17 cellular contexts compared by ENCODE assay signal in the genomic region with DNA sequence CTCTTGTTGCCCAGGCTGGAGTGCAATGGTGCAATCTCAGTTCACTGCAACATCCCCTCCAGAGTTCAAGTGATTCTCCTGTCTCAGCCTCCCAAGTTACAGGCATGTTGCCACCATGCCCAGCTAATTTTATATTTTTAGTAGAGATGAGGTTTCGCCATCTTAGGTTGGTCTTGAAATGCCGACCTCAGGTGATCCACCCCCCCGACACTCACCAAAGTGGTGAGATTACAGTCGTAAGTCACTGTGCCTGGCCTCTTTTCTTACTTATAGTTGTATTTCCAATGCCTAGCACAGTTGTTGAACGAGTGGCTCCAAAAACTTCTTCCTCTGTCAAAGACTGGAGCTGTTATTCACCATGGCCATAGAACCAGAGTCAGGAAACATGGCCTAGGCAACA. TPM values are rescaled to one million over a fixed set of nuclear protein-coding genes. Genes with fewer than 3 reads are reported as not detected.
DNase-seq lines count a peak whose midpoint lies in the region; ATAC-seq and TF ChIP-seq lines count a peak whose summit lies in the region.
"Had no signal": no experiment of that assay in that cellular context is flagged by ENCODE, and none has a peak within 500 bp of the region (broad histone marks: within the 10 kb centered on the region; RNA-seq: fewer than 3 reads in every experiment).

No MANE protein-coding gene starts in this region.

- no peak overlapping the region for H3K4me3 ChIP-seq in BLaER1 treated with 17β-estradiol and CSF1 and Interleukin-3, amounts not matched to agents 10 nM and 100 nM
- no peak overlapping the region for H3K4me3 ChIP-seq in neutrophil (ENCODE audit: low read depth in 1 of 2, low read length in 1 of 2)
- no peak overlapping the region for H3K4me3 ChIP-seq in coronary artery
- H3K4me3 ChIP-seq: colonic mucosa, MG63, transverse colon had no signal

- intact Hi-C loops in activated CD8-positive, alpha-beta T cell treated with anti-CD3 and anti-CD28 coated beads for 36 hours (cut with micrococcal nuclease), result loop anchor here (5.0 to 10.0 kb wide), 2 partner anchors 42 to 80 kb away; no protein-coding TSS in a partner anchor

- no peak overlapping the region for H3K9ac ChIP-seq in BLaER1 treated with 17β-estradiol and CSF1 and Interleukin-3, amounts not matched to agents 10 nM and 100 nM

- TF ChIP-seq CTCF in activated CD8-positive, alpha-beta T cell treated with anti-CD3 and anti-CD28 coated beads for 36 hours (IDR thresholded peaks at IDR 0.05), result no peak
- no peak for TF ChIP-seq CTCF in neutrophil (IDR thresholded peaks at IDR 0.05)
- TF ChIP-seq CTCF in coronary artery (IDR thresholded peaks at IDR 0.05), result no peak

- peak overlapping the region in 6 of 11 experiments; percentile 1 to 50 (median 21); a peak in 4 of 22 replicates for H3K27ac ChIP-seq in BLaER1 treated with 17β-estradiol and CSF1 and Interleukin-3, amounts not matched to agents 10 nM and 100 nM
- peak overlapping the region; percentile 36 for H3K27ac ChIP-seq in neutrophil
- H3K27ac ChIP-seq in coronary artery, result no peak overlapping the region
- H3K27ac ChIP-seq: colonic mucosa, VCaP had no signal

- no peaks in the 10 kb centered on the region for H3K27me3 ChIP-seq in BLaER1 treated with 17β-estradiol and CSF1 and Interleukin-3, amounts not matched to agents 10 nM and 100 nM
- H3K27me3 ChIP-seq in neutrophil, result no peaks in the 10 kb centered on the region
- H3K27me3 ChIP-seq: colonic mucosa, MG63, transverse colon had no signal

- peak overlapping the region; percentile 81 for H3K27ac Mint-ChIP-seq in activated CD8-positive, alpha-beta T cell treated with anti-CD3 and anti-CD28 coated beads for 36 hours
- H3K27ac Mint-ChIP-seq: activated T-helper 1 cell treated with anti-CD3 and anti-CD28 coated beads, Interleukin-12 subunit alpha, Interleukin-12 subunit beta, Interleukin-2, Interleukin-4 antibody, amounts not matched to agents 30 ng/mL and 10 ng/mL and 1 ng/mL, durations not matched to agents 14 hours and 24 hours and 36 hours; natural killer cell treated with Interleukin-12 subunit alpha and Interleukin-12 subunit beta and Interleukin-15 and Interleukin-18, amount 100 ng/mL, for 72 hours had no signal

- no peaks in the 10 kb centered on the region for H3K9me3 ChIP-seq in BLaER1 treated with 17β-estradiol and CSF1 and Interleukin-3, amounts not matched to agents 10 nM and 100 nM (replicated peaks in 1 of 11)
- H3K9me3 ChIP-seq in neutrophil, result no peaks in the 10 kb centered on the region
- H3K9me3 ChIP-seq: colonic mucosa, MG63, transverse colon had no signal

- POLR2A ChIA-PET in activated CD8-positive, alpha-beta T cell treated with anti-CD3 and anti-CD28 coated beads for 36 hours (lab: Charles Lee), result interaction anchor here (1.1 to 1.5 kb wide), 3 partner anchors 9 to 48 kb away, joined by 3 to 7 read pairs (median 3); no protein-coding TSS in a partner anchor

- H3K4me1 Mint-ChIP-seq in activated CD8-positive, alpha-beta T cell treated with anti-CD3 and anti-CD28 coated beads for 36 hours (ENCODE audit: low read depth), result peaks cover 78% of the 10 kb centered on the region

- peaks cover 43 to 82% (median 62%) of the 10 kb centered on the region in 10 experiments for H3K4me1 ChIP-seq in BLaER1 treated with 17β-estradiol and CSF1 and Interleukin-3, amounts not matched to agents 10 nM and 100 nM
- H3K4me1 ChIP-seq in neutrophil (ENCODE audit: control insufficient read depth in 1 of 2, insufficient read depth in 1 of 2, low read depth in 1 of 2, low read length in 1 of 2), result peaks cover 17 to 30% of the 10 kb centered on the region in 2 experiments
- H3K4me1 ChIP-seq: colonic mucosa had no signal

- DNase-seq in SIG-M5 treated with dmso at 0.1 percent for 504 hours (lab: John Stamatoyannopoulos, UW; ENCODE audit: unreplicated experiment) (peak; percentile 20), SIG-M5 (lab: John Stamatoyannopoulos, UW) (no peak), DMS153 (lab: John Stamatoyannopoulos, UW) (no peak), coronary artery (ENCODE audit: low spot score) (no peak)
- DNase-seq in activated CD8-positive, alpha-beta T cell treated with anti-CD3 and anti-CD28 coated beads for 36 hours, result peak; percentile 76
- DNase-seq: CD8-positive, alpha-beta T cell; colonic mucosa; MG63; NCI-H2029; NCI-H524; transverse colon had no signal

- peak; percentile 54 for ATAC-seq in activated CD8-positive, alpha-beta T cell treated with anti-CD3 and anti-CD28 coated beads for 36 hours
- ATAC-seq in GM18909 (IDR thresholded peaks at IDR 0.05; ENCODE audit: poor library complexity, unreplicated experiment), result no peak
- ATAC-seq: CD8-positive, alpha-beta T cell; natural killer cell treated with Interleukin-12 subunit alpha and Interleukin-12 subunit beta and Interleukin-15 and Interleukin-18, amount 100 ng/mL, for 72 hours had no signal

- peak overlapping the region; percentile 27 for H3K4me3 Mint-ChIP-seq in activated CD8-positive, alpha-beta T cell treated with anti-CD3 and anti-CD28 coated beads for 36 hours
- H3K4me3 Mint-ChIP-seq: activated T-helper 1 cell treated with anti-CD3 and anti-CD28 coated beads, Interleukin-12 subunit alpha, Interleukin-12 subunit beta, Interleukin-2, Interleukin-4 antibody, amounts not matched to agents 30 ng/mL and 10 ng/mL and 1 ng/mL, durations not matched to agents 14 hours and 24 hours and 36 hours; CD8-positive, alpha-beta T cell; natural killer cell treated with Interleukin-12 subunit alpha and Interleukin-12 subunit beta and Interleukin-15 and Interleukin-18, amount 100 ng/mL, for 72 hours had no signal

- peaks cover 77 to 100% (median 99%) of the 10 kb centered on the region in 11 experiments; a peak in 21 of 22 replicates for H4K20me1 ChIP-seq in BLaER1 treated with 17β-estradiol and CSF1 and Interleukin-3, amounts not matched to agents 10 nM and 100 nM

- H3K9me3 Mint-ChIP-seq in activated CD8-positive, alpha-beta T cell treated with anti-CD3 and anti-CD28 coated beads for 36 hours, result no peaks in the 10 kb centered on the region
- H3K9me3 Mint-ChIP-seq: activated T-helper 1 cell treated with anti-CD3 and anti-CD28 coated beads, Interleukin-12 subunit alpha, Interleukin-12 subunit beta, Interleukin-2, Interleukin-4 antibody, amounts not matched to agents 30 ng/mL and 10 ng/mL and 1 ng/mL, durations not matched to agents 14 hours and 24 hours and 36 hours; CD8-positive, alpha-beta T cell; natural killer cell treated with Interleukin-12 subunit alpha and Interleukin-12 subunit beta and Interleukin-15 and Interleukin-18, amount 100 ng/mL, for 72 hours had no signal

- peaks cover 55% of the 10 kb centered on the region for H3K36me3 Mint-ChIP-seq in activated CD8-positive, alpha-beta T cell treated with anti-CD3 and anti-CD28 coated beads for 36 hours (ENCODE audit: low read depth)
- H3K36me3 Mint-ChIP-seq: natural killer cell treated with Interleukin-12 subunit alpha and Interleukin-12 subunit beta and Interleukin-15 and Interleukin-18, amount 100 ng/mL, for 72 hours had no signal

- H3K4me2 ChIP-seq in BLaER1 treated with 17β-estradiol and CSF1 and Interleukin-3, amounts not matched to agents 10 nM and 100 nM, result peak overlapping the region; percentile 12 to 82 (median 50); a peak in 19 of 22 replicates

- no peaks in the 10 kb centered on the region for H3K27me3 Mint-ChIP-seq in activated CD8-positive, alpha-beta T cell treated with anti-CD3 and anti-CD28 coated beads for 36 hours
- H3K27me3 Mint-ChIP-seq: natural killer cell treated with Interleukin-12 subunit alpha and Interleukin-12 subunit beta and Interleukin-15 and Interleukin-18, amount 100 ng/mL, for 72 hours had no signal

- CTCF ChIA-PET in activated CD8-positive, alpha-beta T cell treated with anti-CD3 and anti-CD28 coated beads for 36 hours (lab: Charles Lee), result interaction anchor here (1.4 kb wide), 1 partner anchor 81 kb away, joined by 5 read pairs; no protein-coding TSS in a partner anchor

- H3K36me3 ChIP-seq in BLaER1 treated with 17β-estradiol and CSF1 and Interleukin-3, amounts not matched to agents 10 nM and 100 nM, result peaks cover 15 to 83% (median 49%) of the 10 kb centered on the region in 11 experiments
- H3K36me3 ChIP-seq in neutrophil, result peaks cover 6% of the 10 kb centered on the region
- H3K36me3 ChIP-seq: colonic mucosa, transverse colon had no signal

RNA-seq across cellular contexts. Expression of a gene that starts 6.7 kb away (rescaled TPM):
- total RNA-seq in activated CD8-positive, alpha-beta T cell treated with anti-CD3 and anti-CD28 coated beads for 36 hours, result 10 to 100 TPM; 46.2 to 48.0 TPM

Comparison
In these comparisons a context has a peak if more than half of its experiments do, and no peak if none do; other contexts are left out.
1. DNase-seq: peak in SIG-M5 treated with dmso at 0.1 percent for 504 hours (single experiment) and activated CD8-positive, alpha-beta T cell treated with anti-CD3 and anti-CD28 coated beads for 36 hours (single experiment); none in SIG-M5 (single experiment), DMS153 (single experiment) and coronary artery (single experiment).
2. H3K27ac ChIP-seq: peak in BLaER1 treated with 17β-estradiol and CSF1 and Interleukin-3, amounts not matched to agents 10 nM and 100 nM (6 of 11) and neutrophil (single experiment); none in coronary artery (0 of 2).